Comparison of ENCODE assay signal across 23 cellular contexts in genomic region chr7:131933890-131934289, GRCh38.
DNase-seq lines count a peak whose midpoint lies in the region; ATAC-seq, FAIRE-seq and TF ChIP-seq lines count a peak whose summit lies in the region.
"Had no signal": no experiment of that assay in that cellular context is flagged by ENCODE, and none has a peak within 500 bp of the region (broad histone marks: within the 10 kb centered on the region; RNA-seq: fewer than 3 reads in every experiment).

No MANE protein-coding gene starts in this region.

- H3K36me3 ChIP-seq in OCI-LY3 (replicated peaks; ENCODE audit: low read depth, low read length), result peaks cover 18% of the 10 kb centered on the region
- H3K36me3 ChIP-seq in endodermal cell (ENCODE audit: control insufficient read depth, insufficient read depth, low read length), result no peaks in the 10 kb centered on the region
- H3K36me3 ChIP-seq in kidney (ENCODE audit: control insufficient read depth in 1 of 2, insufficient read depth in 2 of 2, low read length in 2 of 2), result no peaks in the 10 kb centered on the region
- H3K36me3 ChIP-seq: BLaER1 treated with 17β-estradiol and CSF1 and Interleukin-3, amounts not matched to agents 10 nM and 100 nM had no signal

- intact Hi-C loops in kidney (cut with DNase I), result no loop called here

- H3K4me2 ChIP-seq in A549 (peak overlapping the region; percentile 45), OCI-LY3 (ENCODE audit: low read length) (peak overlapping the region; percentile 13)
- H3K4me2 ChIP-seq: BLaER1 treated with 17β-estradiol and CSF1 and Interleukin-3, amounts not matched to agents 10 nM and 100 nM had no signal

- no peak overlapping the region for H3K4me3 Mint-ChIP-seq in endodermal cell
- H3K4me3 Mint-ChIP-seq: B cell; CD4-positive, CD25-positive, alpha-beta regulatory T cell; CD8-positive, alpha-beta memory T cell; HFFc6; IgD-negative memory B cell had no signal

- TF ChIP-seq RAD21 in A549 (conservative IDR thresholded peaks at IDR 0.05 in 1 of 2, IDR thresholded peaks at IDR 0.05 in 1 of 2), result no peak

- no peak for TF ChIP-seq POLR2A in A549 (IDR thresholded peaks at IDR 0.05; ENCODE audit: low read length)

- H3K27ac ChIP-seq in A549, result peak overlapping the region in 1 of 2 experiments; percentile 16; a peak in 1 of 6 replicates
- no peak overlapping the region; the same call in none of the 2 replicates for H3K27ac ChIP-seq in OCI-LY3 (ENCODE audit: low read length)
- no peak overlapping the region for H3K27ac ChIP-seq in endodermal cell (ENCODE audit: low read depth, low read length)
- H3K27ac ChIP-seq in kidney (ENCODE audit: low read depth in 2 of 2, low read length in 2 of 2), result peak overlapping the region; percentile 2 to 78
- H3K27ac ChIP-seq: BLaER1 treated with 17β-estradiol and CSF1 and Interleukin-3, amounts not matched to agents 10 nM and 100 nM had no signal

- H3K27me3 Mint-ChIP-seq in endodermal cell (ENCODE audit: insufficient read depth), result peaks cover 4% of the 10 kb centered on the region
- H3K27me3 Mint-ChIP-seq: CD4-positive, CD25-positive, alpha-beta regulatory T cell had no signal

- H3K4me1 ChIP-seq in A549, result peaks cover 18% of the 10 kb centered on the region
- H3K4me1 ChIP-seq in OCI-LY3 (ENCODE audit: low read length), result peaks cover 56% of the 10 kb centered on the region
- no peaks in the 10 kb centered on the region for H3K4me1 ChIP-seq in endodermal cell (ENCODE audit: control insufficient read depth, insufficient read depth, low read length)
- peaks cover 13 to 14% of the 10 kb centered on the region in 2 donors for H3K4me1 ChIP-seq in kidney (ENCODE audit: control insufficient read depth in 1 of 2, insufficient read depth in 1 of 2, low read depth in 1 of 2, low read length in 2 of 2)

- H3K4me3 ChIP-seq in A549 (no peak overlapping the region), OCI-LY3 (ENCODE audit: low read length) (no peak overlapping the region), endodermal cell (ENCODE audit: low read length) (no peak overlapping the region), kidney (ENCODE audit: low read length in 2 of 2) (no peak overlapping the region)
- H3K4me3 ChIP-seq: BLaER1 treated with 17β-estradiol and CSF1 and Interleukin-3, amounts not matched to agents 10 nM and 100 nM had no signal

- ATAC-seq in A549 (no peak), HG03175 (IDR thresholded peaks at IDR 0.05; ENCODE audit: unreplicated experiment) (no peak), HG03097 (IDR thresholded peaks at IDR 0.05; ENCODE audit: low FRiP score, unreplicated experiment) (no peak), GM19397 (IDR thresholded peaks at IDR 0.05; ENCODE audit: unreplicated experiment) (no peak)
- ATAC-seq: HCT116, HepG2 had no signal

- peak overlapping the region; percentile 92 for H2AFZ ChIP-seq in OCI-LY3 (ENCODE audit: low read depth, low read length)

- TF ChIP-seq CTCF in A549 (IDR thresholded peaks at IDR 0.05), result no peak
- no peak for TF ChIP-seq CTCF in OCI-LY3 (IDR thresholded peaks at IDR 0.05; ENCODE audit: low read depth, low read length)
- no peak for TF ChIP-seq CTCF in endodermal cell (conservative IDR thresholded peaks at IDR 0.05)
- TF ChIP-seq CTCF in kidney (IDR thresholded peaks at IDR 0.05; ENCODE audit: borderline replicate concordance, extremely low read depth, insufficient read depth), result no peak

- DNase-seq in A549 (ENCODE audit: low read depth in 1 of 2, low spot score in 1 of 2), result no peak
- peak; percentile 13 for DNase-seq in endodermal cell
- no peak for DNase-seq in kidney
- no peak for DNase-seq in medulla oblongata (ENCODE audit: extremely low spot score)
- DNase-seq: 8988T; CD4-positive, CD25-positive, alpha-beta regulatory T cell; CD8-positive, alpha-beta memory T cell; COR-L47; GOT3; H7; HFFc6 had no signal

- H3K79me2 ChIP-seq in OCI-LY3 (ENCODE audit: low read length), result no peaks in the 10 kb centered on the region

- 49% methylated on average over 3 of the region's 3 CpGs for WGBS in A549 (ENCODE audit: missing lambda C conversion rate)
- WGBS in endodermal cell (ENCODE audit: insufficient coverage in 1 of 2, insufficient read length in 1 of 2), 2 experiments, result 60 to 90% methylated on average over 1 to 3 of the region's 3 CpGs

- no peaks in the 10 kb centered on the region for H3K4me1 Mint-ChIP-seq in endodermal cell
- H3K4me1 Mint-ChIP-seq: B cell; CD4-positive, CD25-positive, alpha-beta regulatory T cell; CD8-positive, alpha-beta memory T cell had no signal

- H3K27me3 ChIP-seq in OCI-LY3 (ENCODE audit: low read depth, low read length), result no peaks in the 10 kb centered on the region
- no peaks in the 10 kb centered on the region for H3K27me3 ChIP-seq in endodermal cell (ENCODE audit: control insufficient read depth, insufficient read depth, low read length, poor library complexity, severe bottlenecking)
- H3K27me3 ChIP-seq: BLaER1 treated with 17β-estradiol and CSF1 and Interleukin-3, amounts not matched to agents 10 nM and 100 nM had no signal

- no peak for TF ChIP-seq EP300 in A549 (IDR thresholded peaks at IDR 0.05)

- CTCF ChIA-PET in A549 (lab: Yijun Ruan, JAX), result interaction anchor here (1.0 to 2.2 kb wide), 5 partner anchors 11 to 245 kb away, joined by 3 to 14 read pairs (median 5); no protein-coding TSS in a partner anchor

- H3K9ac ChIP-seq in OCI-LY3 (ENCODE audit: low read length) (no peak overlapping the region; the same call in 1 of the 2 replicates), endodermal cell (ENCODE audit: extremely low read depth, low read length, poor library complexity, severe bottlenecking) (no peak overlapping the region), kidney (ENCODE audit: low read length in 2 of 2) (no peak overlapping the region)
- H3K9ac ChIP-seq: BLaER1 treated with 17β-estradiol and CSF1 and Interleukin-3, amounts not matched to agents 10 nM and 100 nM had no signal

- no peaks in the 10 kb centered on the region for H3K36me3 Mint-ChIP-seq in endodermal cell (ENCODE audit: low read depth)
- H3K36me3 Mint-ChIP-seq: CD4-positive, CD25-positive, alpha-beta regulatory T cell; CD8-positive, alpha-beta memory T cell; IgD-negative memory B cell had no signal

- POLR2A ChIA-PET in A549 (lab: Yijun Ruan, JAX), result no interaction called here

- no peaks in the 10 kb centered on the region for H4K20me1 ChIP-seq in OCI-LY3 (ENCODE audit: insufficient read depth, low read length)
- H4K20me1 ChIP-seq: BLaER1 treated with 17β-estradiol and CSF1 and Interleukin-3, amounts not matched to agents 10 nM and 100 nM had no signal

- no peaks in the 10 kb centered on the region for H3K9me3 Mint-ChIP-seq in endodermal cell
- H3K9me3 Mint-ChIP-seq: HFFc6 had no signal

- H3K9me3 ChIP-seq in A549 (no peaks in the 10 kb centered on the region), OCI-LY3 (ENCODE audit: insufficient read depth, low read length) (peaks cover 14% of the 10 kb centered on the region), endodermal cell (ENCODE audit: control insufficient read depth, low read length) (no peaks in the 10 kb centered on the region), kidney (ENCODE audit: control insufficient read depth in 1 of 2, low read length in 2 of 2) (no peaks in the 10 kb centered on the region)

- FAIRE-seq in A549 (lab: Jason Lieb, UNC) (peak; percentile 36), kidney (lab: Jason Lieb, UNC) (no peak)
- FAIRE-seq: D721Med, G401.6, GM12891, HepG2 had no signal

- H3K27ac Mint-ChIP-seq in endodermal cell, result no peak overlapping the region
- H3K27ac Mint-ChIP-seq: B cell; CD4-positive, CD25-positive, alpha-beta regulatory T cell; CD8-positive, alpha-beta memory T cell; HFFc6; IgD-negative memory B cell had no signal

TF ChIP-seq in A549, 52 proteins besides CTCF, POLR2A, EP300 and RAD21:
- TF ChIP-seq ESRRA (IDR thresholded peaks at IDR 0.05; ENCODE audit: borderline replicate concordance, low read length) (no peak), RCOR1 (IDR thresholded peaks at IDR 0.05; ENCODE audit: low read depth, low read length) (no peak), MAX (IDR thresholded peaks at IDR 0.05) (no peak), BCL3 (IDR thresholded peaks at IDR 0.05) (no peak), PHF8 (IDR thresholded peaks at IDR 0.05; ENCODE audit: borderline replicate concordance, low read depth) (no peak), HEYL (CRISPR knock-in tag; IDR thresholded peaks at IDR 0.05) (no peak), HOXB13 (CRISPR knock-in tag; IDR thresholded peaks at IDR 0.05; ENCODE audit: low read depth) (no peak), HMGXB4 (CRISPR knock-in tag; IDR thresholded peaks at IDR 0.05; ENCODE audit: borderline replicate concordance) (no peak), CBX8 (IDR thresholded peaks at IDR 0.05) (no peak)
TF ChIP-seq in A549: peak in this region for 0.

Comparison
In these comparisons a context has a peak if more than half of its experiments do, and no peak if none do; other contexts are left out.
1. H3K27ac ChIP-seq: peak in kidney (2 of 2); none in OCI-LY3 (single experiment) and endodermal cell (single experiment).